ENCODE assay signal across 20 cellular contexts in genomic region chr6:106752641-106753040, GRCh38.
"Had no signal": no experiment of that assay in that cellular context is flagged by ENCODE, and none has a peak within 500 bp of the region (broad histone marks: within the 10 kb centered on the region; RNA-seq: fewer than 3 reads in every experiment).

No MANE protein-coding gene starts in this region.

- H3K4me1 ChIP-seq: left ventricle myocardium inferior, psoas muscle, testis, upper lobe of left lung had no signal

- H3K36me3 ChIP-seq: cardiac muscle cell, left ventricle myocardium inferior, neural progenitor cell, upper lobe of left lung had no signal

- H3K27ac ChIP-seq: cardiac muscle cell, left ventricle myocardium inferior, neural progenitor cell, psoas muscle, testis, upper lobe of left lung had no signal

- H2AFZ ChIP-seq: neural progenitor cell had no signal

- H3K9me3 ChIP-seq: left ventricle myocardium inferior, mucosa of descending colon, psoas muscle, testis, upper lobe of left lung had no signal

- H3K27me3 ChIP-seq: cardiac muscle cell, neural progenitor cell, testis, upper lobe of left lung had no signal

- ATAC-seq: activated CD4-positive, alpha-beta T cell treated with anti-CD3 and anti-CD28 coated beads for 36 hours; mucosa of descending colon; psoas muscle; sciatic nerve; stimulated activated memory B cell treated with anti-CD40 and anti-IgM and Interleukin-4, amounts not matched to agents 10 μg/mL and 1 μg/mL and 100 μg/mL, for 72 hours had no signal

- DNase-seq: activated CD4-positive, alpha-beta memory T cell treated with anti-CD3 and anti-CD28 coated beads for 36 hours; activated CD4-positive, alpha-beta T cell treated with anti-CD3 and anti-CD28 coated beads for 36 hours; activated T-cell treated with anti-CD3 and anti-CD28 coated beads for 4 hours; effector memory CD4-positive, alpha-beta T cell; hippocampal formation; left ventricle myocardium inferior; mucosa of descending colon; naive B cell; psoas muscle; stimulated activated CD4-positive, alpha-beta T cell treated with anti-CD3 and anti-CD28 coated beads, Interleukin-4, amount 100 ng/mL, for 4 hours; testis; upper lobe of left lung had no signal

- H3K9ac ChIP-seq: neural progenitor cell had no signal

- H3K4me2 ChIP-seq: neural progenitor cell, smooth muscle cell had no signal

- H3K4me3 ChIP-seq: cardiac muscle cell, left ventricle myocardium inferior, mucosa of descending colon, neural progenitor cell, psoas muscle, smooth muscle cell, testis, upper lobe of left lung had no signal

- FAIRE-seq: endothelial cell of umbilical vein, islet of Langerhans, TTC549 had no signal
